9 cellular contexts compared by ENCODE assay signal in the genomic region with DNA sequence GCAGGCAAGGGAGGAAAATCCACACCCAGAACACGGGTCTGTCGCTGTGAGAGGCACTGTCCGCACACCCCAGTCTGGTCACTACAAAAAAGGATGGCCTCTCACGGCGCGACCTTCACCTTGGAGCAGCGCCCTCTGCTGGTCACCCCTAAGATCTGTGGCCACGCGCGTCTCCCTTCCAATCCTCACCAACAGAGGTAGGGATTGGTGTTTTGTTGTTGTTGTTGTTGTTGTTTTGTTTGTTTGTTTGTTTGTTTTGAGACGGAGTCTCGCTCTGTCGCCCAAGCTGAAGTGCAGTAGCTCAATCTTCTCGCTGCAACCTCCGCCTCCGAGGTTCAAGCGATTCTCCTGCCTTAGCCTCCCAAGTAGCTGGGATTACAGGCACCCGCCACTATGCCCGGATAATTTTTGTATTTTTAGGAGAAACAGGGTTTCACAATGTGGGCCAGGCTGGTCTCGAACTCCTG. TPM values are rescaled to one million over a fixed set of nuclear protein-coding genes. Genes with fewer than 3 reads are reported as not detected.
DNase-seq lines count a peak whose midpoint lies in the region; ATAC-seq and TF ChIP-seq lines count a peak whose summit lies in the region.
"Had no signal": no experiment of that assay in that cellular context is flagged by ENCODE, and none has a peak within 500 bp of the region (broad histone marks: within the 10 kb centered on the region; RNA-seq: fewer than 3 reads in every experiment).

No MANE protein-coding gene starts in this region.

- in situ Hi-C loops in HAP-1 (cut with MboI; ENCODE audit: low sequenced_read_pairs) (no loop called here), gastrocnemius medialis (cut with MboI; ENCODE audit: low sequenced_read_pairs in 4 of 4) (loop anchor here in 1 of 4 donors (25.0 kb wide), 1 partner anchor 99 kb away; no protein-coding TSS in a partner anchor)

- TF ChIP-seq POLR2A in Peyer's patch (IDR thresholded peaks at IDR 0.05) (no peak), gastrocnemius medialis (IDR thresholded peaks at IDR 0.05) (no peak)

- no peaks in the 10 kb centered on the region for H3K36me3 ChIP-seq in HAP-1 (replicated peaks)
- no peaks in the 10 kb centered on the region for H3K36me3 ChIP-seq in Peyer's patch
- H3K36me3 ChIP-seq in gastrocnemius medialis = no peaks in the 10 kb centered on the region

- DNase-seq in HAP-1 (ENCODE audit: low spot score in 2 of 2) = peak; percentile 32 to 82
- DNase-seq in Peyer's patch = peak; percentile 44 to 80 (median 69)
- DNase-seq in activated T-helper 2 cell treated with anti-CD3 and anti-CD28 coated beads, Interferon-gamma antibody, Interleukin-2, Interleukin-4, amounts not matched to agents 10 μg/mL and 5 μg/mL and 100 μg/mL, durations not matched to agents 14 hours and 24 hours and 36 hours (ENCODE audit: low spot score) = peak; percentile 49
- DNase-seq in Right ventricle myocardium inferior (ENCODE audit: missing footprints) = peak; percentile 82
- DNase-seq in gastrocnemius medialis = peak in 1 of 2 donors; percentile 28
- no peak for DNase-seq in T1000 (lab: John Stamatoyannopoulos, UW)

- H3K9me3 Mint-ChIP-seq in activated T-helper 2 cell treated with anti-CD3 and anti-CD28 coated beads, Interferon-gamma antibody, Interleukin-2, Interleukin-4, amounts not matched to agents 10 μg/mL and 5 μg/mL and 100 μg/mL, durations not matched to agents 14 hours and 24 hours and 36 hours = no peaks in the 10 kb centered on the region

- ATAC-seq in Right ventricle myocardium inferior = peak; percentile 46
- ATAC-seq in gastrocnemius medialis = peak; percentile 54 to 82
- ATAC-seq in GM18511 (IDR thresholded peaks at IDR 0.05; ENCODE audit: unreplicated experiment) = no peak

- peaks cover 4% of the 10 kb centered on the region for H3K4me1 Mint-ChIP-seq in activated T-helper 2 cell treated with anti-CD3 and anti-CD28 coated beads, Interferon-gamma antibody, Interleukin-2, Interleukin-4, amounts not matched to agents 10 μg/mL and 5 μg/mL and 100 μg/mL, durations not matched to agents 14 hours and 24 hours and 36 hours (ENCODE audit: low read depth)

- H3K9me3 ChIP-seq in HAP-1 (no peaks in the 10 kb centered on the region), Peyer's patch (no peaks in the 10 kb centered on the region), gastrocnemius medialis (no peaks in the 10 kb centered on the region)

- H3K27ac ChIP-seq in C4-2B (no peak overlapping the region), Peyer's patch (no peak overlapping the region), gastrocnemius medialis (no peak overlapping the region)
- H3K27ac ChIP-seq: skin epidermis had no signal

- peak overlapping the region; percentile 63 for H3K27ac Mint-ChIP-seq in activated T-helper 2 cell treated with anti-CD3 and anti-CD28 coated beads, Interferon-gamma antibody, Interleukin-2, Interleukin-4, amounts not matched to agents 10 μg/mL and 5 μg/mL and 100 μg/mL, durations not matched to agents 14 hours and 24 hours and 36 hours

- intact Hi-C loops in activated T-helper 2 cell treated with anti-CD3 and anti-CD28 coated beads, Interferon-gamma antibody, Interleukin-2, Interleukin-4, amounts not matched to agents 10 μg/mL and 5 μg/mL and 100 μg/mL, durations not matched to agents 14 hours and 24 hours and 36 hours (cut with micrococcal nuclease) = loop anchor here (2.0 to 5.0 kb wide), 2 partner anchors 14 to 49 kb away; a partner anchor contains a TSS
- intact Hi-C loops in Right ventricle myocardium inferior (cut with DNase I) = no loop called here
- intact Hi-C loops in gastrocnemius medialis (cut with DNase I; ENCODE audit: low total_unique reads) = loop anchor here (5.0 kb wide), 1 partner anchor 49 kb away; no protein-coding TSS in a partner anchor

- no peaks in the 10 kb centered on the region for H3K4me1 ChIP-seq in HAP-1
- no peaks in the 10 kb centered on the region for H3K4me1 ChIP-seq in Peyer's patch
- no peaks in the 10 kb centered on the region for H3K4me1 ChIP-seq in gastrocnemius medialis

- H3K27me3 ChIP-seq in HAP-1 (ENCODE audit: low read depth) (no peaks in the 10 kb centered on the region), Peyer's patch (no peaks in the 10 kb centered on the region), gastrocnemius medialis (no peaks in the 10 kb centered on the region)

- TF ChIP-seq CTCF in C4-2B (conservative IDR thresholded peaks at IDR 0.05) = peak; percentile 95
- peak; percentile 14 to 66 (median 58) for TF ChIP-seq CTCF in Peyer's patch (IDR thresholded peaks at IDR 0.05)
- TF ChIP-seq CTCF in gastrocnemius medialis (IDR thresholded peaks at IDR 0.05 in 4 of 5, conservative IDR thresholded peaks at IDR 0.05 in 1 of 5) = peak in 4 of 5 experiments; percentile 53 to 70 (median 62)

- peak overlapping the region; percentile 76 for H3K4me3 Mint-ChIP-seq in activated T-helper 2 cell treated with anti-CD3 and anti-CD28 coated beads, Interferon-gamma antibody, Interleukin-2, Interleukin-4, amounts not matched to agents 10 μg/mL and 5 μg/mL and 100 μg/mL, durations not matched to agents 14 hours and 24 hours and 36 hours (ENCODE audit: low read depth)

- no peaks in the 10 kb centered on the region for H3K36me3 Mint-ChIP-seq in activated T-helper 2 cell treated with anti-CD3 and anti-CD28 coated beads, Interferon-gamma antibody, Interleukin-2, Interleukin-4, amounts not matched to agents 10 μg/mL and 5 μg/mL and 100 μg/mL, durations not matched to agents 14 hours and 24 hours and 36 hours (ENCODE audit: low read depth)

- no peak overlapping the region for H3K4me3 ChIP-seq in HAP-1
- H3K4me3 ChIP-seq in Peyer's patch = peak overlapping the region in 2 of 4 donors; percentile 2 to 12
- H3K4me3 ChIP-seq in gastrocnemius medialis = no peak overlapping the region
- H3K4me3 ChIP-seq: skin epidermis had no signal

- H3K27me3 Mint-ChIP-seq in activated T-helper 2 cell treated with anti-CD3 and anti-CD28 coated beads, Interferon-gamma antibody, Interleukin-2, Interleukin-4, amounts not matched to agents 10 μg/mL and 5 μg/mL and 100 μg/mL, durations not matched to agents 14 hours and 24 hours and 36 hours (ENCODE audit: low read depth) = peaks cover 9% of the 10 kb centered on the region

RNA-seq across cellular contexts. Expression of a gene that starts 15.0 kb away (rescaled TPM):
- total RNA-seq in Peyer's patch = 10 to 100 TPM in 2 of 4 donors, 1 to 10 TPM in 2; 5.0 to 13.0 (median 9.5) TPM
- total RNA-seq in activated T-helper 2 cell treated with anti-CD3 and anti-CD28 coated beads, Interferon-gamma antibody, Interleukin-2, Interleukin-4, amounts not matched to agents 10 μg/mL and 5 μg/mL and 100 μg/mL, durations not matched to agents 14 hours and 24 hours and 36 hours = 22.7 and 23.0 TPM in 2 replicates
- 8.3 TPM for total RNA-seq in Right ventricle myocardium inferior
- 1 to 10 TPM; 1.5 to 9.0 (median 5.6) TPM for total RNA-seq in gastrocnemius medialis

RNA-seq across cellular contexts. Expression of a gene that starts 24.3 kb away (rescaled TPM):
- total RNA-seq in Peyer's patch (10 to 100 TPM; 11.7 to 21.5 (median 15.2) TPM), Right ventricle myocardium inferior (20.8 TPM), gastrocnemius medialis (10 to 100 TPM; 14.5 to 23.3 (median 19.3) TPM)
- 247 and 255 TPM in 2 replicates for total RNA-seq in activated T-helper 2 cell treated with anti-CD3 and anti-CD28 coated beads, Interferon-gamma antibody, Interleukin-2, Interleukin-4, amounts not matched to agents 10 μg/mL and 5 μg/mL and 100 μg/mL, durations not matched to agents 14 hours and 24 hours and 36 hours

Comparison
In these comparisons a context has a peak if more than half of its experiments do, and no peak if none do; other contexts are left out.
1. RNA of a gene that starts 24.3 kb away (total RNA-seq): 247 to 255 TPM in activated T-helper 2 cell treated with anti-CD3 and anti-CD28 coated beads, Interferon-gamma antibody, Interleukin-2, Interleukin-4, amounts not matched to agents 10 μg/mL and 5 μg/mL and 100 μg/mL, durations not matched to agents 14 hours and 24 hours and 36 hours; 14.5 to 23.3 TPM in gastrocnemius medialis, 20.8 TPM in Right ventricle myocardium inferior (single experiment) and 11.7 to 21.5 TPM in Peyer's patch; every median in the first group is over 10 times any median in the second.
2. Peak in every context shown above with its lines, with median percentiles within 50 percentile points of each other: CTCF ChIP-seq.